6 cellular contexts compared by ENCODE assay signal in genomic region chr16:2205967-2206313, GRCh38. TPM values are rescaled to one million over a fixed set of nuclear protein-coding genes. Genes with fewer than 3 reads are reported as not detected.
DNase-seq lines count a peak whose midpoint lies in the region; ATAC-seq, FAIRE-seq and TF ChIP-seq lines count a peak whose summit lies in the region.

No MANE protein-coding gene starts in this region.

- peak overlapping the region; percentile 84 to 91 (median 89) for H3K4me3 Mint-ChIP-seq in brain
- H3K4me3 Mint-ChIP-seq in neural crest cell, result peak overlapping the region; percentile 86

- H3K27ac Mint-ChIP-seq in brain (peak overlapping the region; percentile 73 to 97 (median 93)), neural crest cell (ENCODE audit: unreplicated experiment) (no peak overlapping the region)

- H3K36me3 Mint-ChIP-seq in brain (peaks cover 7% of the 10 kb centered on the region), neural crest cell (ENCODE audit: low read depth) (peaks cover 5% of the 10 kb centered on the region)

- no peak for DNase-seq in AG09309 (ENCODE audit: low read depth)
- DNase-seq in neural crest cell (ENCODE audit: low read depth, low spot score), result peak; percentile 38
- DNase-seq in urothelium cell line (ENCODE audit: low spot score), result no peak

- peak; percentile 9 for ATAC-seq in HG02642 (IDR thresholded peaks at IDR 0.05; ENCODE audit: poor library complexity, unreplicated experiment)
- ATAC-seq in GM19455 (IDR thresholded peaks at IDR 0.05; ENCODE audit: unreplicated experiment), result no peak

- peaks cover 0 to 10% (median 5%) of the 10 kb centered on the region in 5 experiments for H3K9me3 Mint-ChIP-seq in brain
- no peaks in the 10 kb centered on the region for H3K9me3 Mint-ChIP-seq in neural crest cell

- peaks cover 23% of the 10 kb centered on the region for H3K4me1 Mint-ChIP-seq in brain
- H3K4me1 Mint-ChIP-seq in neural crest cell, result peaks cover 23% of the 10 kb centered on the region

- TF ChIP-seq CTCF in AG09309 (IDR thresholded peaks at IDR 0.05; ENCODE audit: control insufficient read depth, insufficient read depth, low read depth, low read length, missing control alignments), result no peak
- peak in 1 of 2 experiments; percentile 2 for TF ChIP-seq CTCF in brain (conservative IDR thresholded peaks at IDR 0.05)
- TF ChIP-seq CTCF in neural crest cell (conservative IDR thresholded peaks at IDR 0.05), result no peak

- peaks cover 3% of the 10 kb centered on the region for H3K27me3 Mint-ChIP-seq in brain
- peaks cover 5% of the 10 kb centered on the region for H3K27me3 Mint-ChIP-seq in neural crest cell (ENCODE audit: low read depth)

- FAIRE-seq in urothelium cell line (lab: Jason Lieb, UNC), result no peak

- H3K4me3 ChIP-seq in AG09309 (ENCODE audit: control insufficient read depth, low read depth, low read length), result peak overlapping the region; percentile 76

RNA-seq across cellular contexts. Expression of gene MLST8, which starts 0.7 kb away (rescaled TPM):
- polyA plus RNA-seq in brain (ENCODE audit: insufficient read depth, low read depth, low replicate concordance), result 131 TPM
- total RNA-seq in neural crest cell, result 68.1 and 69.2 TPM in 2 replicates

RNA-seq across cellular contexts. Expression of gene BRICD5, which starts 4.7 kb away (rescaled TPM):
- 5.1 TPM for polyA plus RNA-seq in brain (ENCODE audit: insufficient read depth, low read depth, low replicate concordance)
- 31.2 and 32.0 TPM in 2 replicates for total RNA-seq in neural crest cell

RNA-seq across cellular contexts. Expression of gene PGP, which starts 8.7 kb away (rescaled TPM):
- 16.7 TPM for polyA plus RNA-seq in brain (ENCODE audit: insufficient read depth, low read depth, low replicate concordance)
- total RNA-seq in neural crest cell, result 47.3 and 50.2 TPM in 2 replicates

RNA-seq across cellular contexts. Expression of gene CASKIN1, which starts 9.5 kb away (rescaled TPM):
- polyA plus RNA-seq in brain (ENCODE audit: insufficient read depth, low read depth, low replicate concordance), result 17.2 TPM
- 18.9 and 20.2 TPM in 2 replicates for total RNA-seq in neural crest cell

RNA-seq across cellular contexts. Expression of gene E4F1, which starts 17.5 kb away (rescaled TPM):
- 20.9 TPM for polyA plus RNA-seq in brain (ENCODE audit: insufficient read depth, low read depth, low replicate concordance)
- total RNA-seq in neural crest cell, result 37.5 and 38.9 TPM in 2 replicates
